In the genomic region with DNA sequence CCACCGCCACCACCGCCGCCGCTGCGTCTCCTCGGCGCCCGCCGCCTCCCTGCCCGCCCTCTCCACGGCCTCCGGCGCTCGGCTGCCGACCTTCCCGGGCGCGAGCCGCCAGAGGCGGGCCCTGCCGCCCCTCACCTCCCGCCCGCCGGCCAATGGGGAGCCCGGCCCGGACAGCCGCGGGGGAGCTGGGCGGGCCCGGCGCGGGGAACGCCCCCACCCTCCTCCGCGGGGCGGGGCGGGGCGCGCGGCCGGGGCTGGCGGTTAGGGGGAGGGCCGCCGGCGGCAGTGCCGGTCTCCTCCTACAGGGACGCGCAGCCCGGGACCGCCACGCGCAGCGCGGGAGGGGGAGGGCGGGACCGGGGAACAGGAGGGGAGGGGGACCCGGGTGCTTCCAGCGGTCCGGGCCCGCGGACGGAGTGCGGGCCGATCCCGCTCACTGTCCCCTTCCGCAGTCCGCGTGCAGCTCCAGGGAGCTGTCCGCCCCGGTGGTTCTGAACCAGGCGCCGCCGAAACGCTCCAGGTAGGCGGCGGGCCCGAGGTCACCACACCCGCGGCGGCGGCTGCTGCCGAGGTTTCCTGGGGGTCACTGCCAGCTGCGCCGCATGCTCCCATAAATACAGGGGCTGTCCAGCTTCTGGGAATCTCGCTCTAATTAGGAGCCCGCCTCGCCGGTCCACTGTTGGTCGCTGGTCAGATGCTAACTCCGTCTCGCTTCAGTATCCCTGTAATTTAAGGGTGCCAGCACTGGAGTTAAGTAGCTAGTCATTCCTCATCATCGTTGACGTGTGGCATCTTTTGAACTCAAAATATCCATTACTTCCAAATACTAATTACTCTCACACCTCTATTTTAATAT, we compare ENCODE assay signal across 8 cellular contexts. TPM values are rescaled to one million over a fixed set of nuclear protein-coding genes. Genes with fewer than 3 reads are reported as not detected.
A peak's percentile ranks its signal among the peaks of the same experiment; 100 is the strongest.
DNase-seq lines count a peak whose midpoint lies in the region; ATAC-seq, FAIRE-seq and TF ChIP-seq lines count a peak whose summit lies in the region.

A gene with protein sequence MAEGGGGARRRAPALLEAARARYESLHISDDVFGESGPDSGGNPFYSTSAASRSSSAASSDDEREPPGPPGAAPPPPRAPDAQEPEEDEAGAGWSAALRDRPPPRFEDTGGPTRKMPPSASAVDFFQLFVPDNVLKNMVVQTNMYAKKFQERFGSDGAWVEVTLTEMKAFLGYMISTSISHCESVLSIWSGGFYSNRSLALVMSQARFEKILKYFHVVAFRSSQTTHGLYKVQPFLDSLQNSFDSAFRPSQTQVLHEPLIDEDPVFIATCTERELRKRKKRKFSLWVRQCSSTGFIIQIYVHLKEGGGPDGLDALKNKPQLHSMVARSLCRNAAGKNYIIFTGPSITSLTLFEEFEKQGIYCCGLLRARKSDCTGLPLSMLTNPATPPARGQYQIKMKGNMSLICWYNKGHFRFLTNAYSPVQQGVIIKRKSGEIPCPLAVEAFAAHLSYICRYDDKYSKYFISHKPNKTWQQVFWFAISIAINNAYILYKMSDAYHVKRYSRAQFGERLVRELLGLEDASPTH (minus strand): TSS at position 87 of the 856 bp plus-strand sequence. CDS start 404 bp downstream, outside the sequence.

- peak; percentile 76 for ATAC-seq in HG02588 (IDR thresholded peaks at IDR 0.05; ENCODE audit: unreplicated experiment)
- peak; percentile 94 for ATAC-seq in sciatic nerve

- TF ChIP-seq CTCF in GM10248 (IDR thresholded peaks at IDR 0.05; ENCODE audit: control extremely low read depth, extremely low read depth, low read depth, missing control alignments) (no peak), astrocyte (IDR thresholded peaks at IDR 0.05; ENCODE audit: insufficient read depth, low read depth, low read length) (no peak)

- H3K4me3 Mint-ChIP-seq in astrocyte (ENCODE audit: unreplicated experiment), result peak within 1 kb of the TSS; percentile 93

- peak within 1 kb of the TSS; percentile 23 for H3K27ac Mint-ChIP-seq in astrocyte (ENCODE audit: unreplicated experiment)

- peaks cover 15% of the 10 kb centered on the region for H4K20me1 ChIP-seq in astrocyte (ENCODE audit: insufficient read depth, low read length)

- peak within 1 kb of the TSS; percentile 69 for H3K4me2 ChIP-seq in astrocyte (ENCODE audit: low read length)

- intact Hi-C loops in sciatic nerve (cut with DNase I), result no loop called here

- H3K4me3 ChIP-seq in astrocyte (ENCODE audit: insufficient read depth, low read depth, low read length), result no peak within 1 kb of the TSS

- no peaks in the 10 kb centered on the region for H3K9me3 Mint-ChIP-seq in astrocyte (ENCODE audit: unreplicated experiment)

- H3K27me3 Mint-ChIP-seq in astrocyte (ENCODE audit: low read depth, unreplicated experiment), result peaks cover 8% of the 10 kb centered on the region

- H3K36me3 ChIP-seq in astrocyte (ENCODE audit: insufficient read depth, low read length), result no peaks in the 10 kb centered on the region

- H3K79me2 ChIP-seq in astrocyte (ENCODE audit: insufficient read depth, low read length), result no peaks in the 10 kb centered on the region

- no peaks in the 10 kb centered on the region for H3K36me3 Mint-ChIP-seq in astrocyte (ENCODE audit: low read depth, unreplicated experiment)

- POLR2A ChIA-PET in GM10248 (lab: Yijun Ruan, JAX), result no interaction called here

- CTCF ChIA-PET in GM10248 (lab: Yijun Ruan, JAX), result no interaction called here

- peak within 1 kb of the TSS; percentile 56 for H2AFZ ChIP-seq in astrocyte (ENCODE audit: low read depth, low read length)

- DNase-seq in GM10248 (ENCODE audit: extremely low spot score) (peak; percentile 80), NCI-H1092 (lab: John Stamatoyannopoulos, UW) (peak; percentile 86), T-helper 1 cell (peak in 4 of 5 donors; percentile 14 to 44 (median 20)), astrocyte (ENCODE audit: low read depth) (peak; percentile 45), hippocampal formation (lab: John Stamatoyannopoulos, UW) (peak; percentile 85), sciatic nerve (ENCODE audit: low spot score) (peak; percentile 78)
- no peak for DNase-seq in effector CD4-positive, alpha-beta T cell

- FAIRE-seq in astrocyte (lab: Jason Lieb, UNC), result no peak

- peaks cover 32% of the 10 kb centered on the region for H3K4me1 Mint-ChIP-seq in astrocyte (ENCODE audit: low read depth, unreplicated experiment)

- no peaks in the 10 kb centered on the region for H3K9me3 ChIP-seq in astrocyte (ENCODE audit: insufficient read depth, low read depth, low read length)

- no peak within 1 kb of the TSS for H3K9ac ChIP-seq in astrocyte (ENCODE audit: low read length)

- peaks cover 53% of the 10 kb centered on the region for H3K27me3 ChIP-seq in astrocyte (ENCODE audit: insufficient read depth, low read length)

- H3K27ac ChIP-seq in astrocyte (ENCODE audit: low read depth, low read length), result no peak within 1 kb of the TSS

- no peaks in the 10 kb centered on the region for H3K4me1 ChIP-seq in astrocyte (ENCODE audit: insufficient read depth, low read length)

RNA-seq across cellular contexts. Expression of the gene that starts here (rescaled TPM):
- total RNA-seq in astrocyte, result 14.7 and 22.4 TPM in 2 replicates
- total RNA-seq in sciatic nerve, result 6.6 TPM
